1 cellular context compared by ENCODE assay signal in genomic region chr3:133745981-133746721, GRCh38.
A peak's percentile ranks its signal among the peaks of the same experiment; 100 is the strongest.
TF ChIP-seq lines count a peak whose summit lies in the region.

Gene TF, plus strand, starts transcription at chr3:133746393. Its CDS starts 48 bp downstream, at chr3:133746441.

TF ChIP-seq in HepG2, 621 proteins besides CTCF, POLR2A, EP300 and RAD21 (continued from another document and continues in another):
- TF ChIP-seq RNF219 (CRISPR knock-in tag; IDR thresholded peaks at IDR 0.05) = no peak
- TF ChIP-seq ZNF746 (CRISPR knock-in tag; IDR thresholded peaks at IDR 0.05) = peak; percentile 100
- peak; percentile 59; the same call in 1 of the 2 replicates for TF ChIP-seq ZFY (CRISPR knock-in tag; IDR thresholded peaks at IDR 0.05)
- peak; percentile 97 for TF ChIP-seq ARID2 (CRISPR knock-in tag; IDR thresholded peaks at IDR 0.05; ENCODE audit: borderline replicate concordance)
- no peak for TF ChIP-seq CREB1 (IDR thresholded peaks at IDR 0.05)
- peak; percentile 76; the same call in 1 of the 2 replicates for TF ChIP-seq CREB1 (CRISPR knock-in tag; IDR thresholded peaks at IDR 0.05)
- TF ChIP-seq SPEN (CRISPR knock-in tag; IDR thresholded peaks at IDR 0.05; ENCODE audit: low read depth) = peak; percentile 94
- peak; percentile 97 for TF ChIP-seq POLR2AphosphoS5 (IDR thresholded peaks at IDR 0.05; ENCODE audit: low read depth, low read length)
- no peak for TF ChIP-seq ZNF33A (CRISPR knock-in tag; IDR thresholded peaks at IDR 0.05; ENCODE audit: borderline replicate concordance)
- TF ChIP-seq CREBL2 (CRISPR knock-in tag; IDR thresholded peaks at IDR 0.05; ENCODE audit: borderline replicate concordance) = no peak; the same call in 1 of the 2 replicates
- TF ChIP-seq ZNF839 (CRISPR knock-in tag; IDR thresholded peaks at IDR 0.05; ENCODE audit: borderline replicate concordance) = no peak; the same call in 1 of the 2 replicates
- no peak for TF ChIP-seq ZNF501 (CRISPR knock-in tag; IDR thresholded peaks at IDR 0.05)
- no peak for TF ChIP-seq U2AF1 (optimal IDR thresholded peaks at IDR 0.05; ENCODE audit: low read depth, low read length)
- no peak for TF ChIP-seq PTBP1 (IDR thresholded peaks at IDR 0.05; ENCODE audit: low read depth, low read length, poor library complexity, severe bottlenecking)
- no peak for TF ChIP-seq ZNF841 (CRISPR knock-in tag; IDR thresholded peaks at IDR 0.05; ENCODE audit: borderline replicate concordance)
- TF ChIP-seq ZNF607 (CRISPR knock-in tag; IDR thresholded peaks at IDR 0.05; ENCODE audit: borderline replicate concordance) = peak; percentile 61; the same call in 1 of the 2 replicates
- TF ChIP-seq ZNF276 (CRISPR knock-in tag; IDR thresholded peaks at IDR 0.05; ENCODE audit: low read depth) = peak; percentile 72; the same call in 1 of the 2 replicates
- TF ChIP-seq TCF7L2 (IDR thresholded peaks at IDR 0.05; ENCODE audit: low read depth, low read length) = no peak
- peak; percentile 88 for TF ChIP-seq ZFP36L1 (CRISPR knock-in tag; IDR thresholded peaks at IDR 0.05)
- peak; percentile 74 for TF ChIP-seq MAF1 (CRISPR knock-in tag; IDR thresholded peaks at IDR 0.05; ENCODE audit: borderline replicate concordance)
- TF ChIP-seq ZBTB7A (CRISPR knock-in tag; IDR thresholded peaks at IDR 0.05) = peak; percentile 56; the same call in 1 of the 2 replicates
- TF ChIP-seq NFRKB (IDR thresholded peaks at IDR 0.05) = no peak
- no peak for TF ChIP-seq SSRP1 (CRISPR knock-in tag; IDR thresholded peaks at IDR 0.05)
- TF ChIP-seq DRAP1 (CRISPR knock-in tag; IDR thresholded peaks at IDR 0.05) = peak; percentile 99
- peak; percentile 96 for TF ChIP-seq HMG20A (CRISPR knock-in tag; IDR thresholded peaks at IDR 0.05; ENCODE audit: borderline replicate concordance)
- peak; percentile 76; the same call in 1 of the 2 replicates for TF ChIP-seq FOXC1 (CRISPR knock-in tag; IDR thresholded peaks at IDR 0.05; ENCODE audit: borderline replicate concordance)
- no peak for TF ChIP-seq ZNF740 (CRISPR knock-in tag; IDR thresholded peaks at IDR 0.05)
- TF ChIP-seq ZMAT3 (CRISPR knock-in tag; conservative IDR thresholded peaks at IDR 0.05) = peak; percentile 77; the same call in 1 of the 2 replicates
- TF ChIP-seq ZNF180 (CRISPR knock-in tag; IDR thresholded peaks at IDR 0.05; ENCODE audit: borderline replicate concordance, low read depth) = 0 out of 2 replicates have a peak, but pooled peaks have one; percentile 84
- TF ChIP-seq USF2 (IDR thresholded peaks at IDR 0.05; ENCODE audit: low read depth, low read length) = no peak
- TF ChIP-seq USF2 (CRISPR knock-in tag; IDR thresholded peaks at IDR 0.05; ENCODE audit: borderline replicate concordance) = no peak; the same call in 1 of the 2 replicates
- TF ChIP-seq PCBP1 (IDR thresholded peaks at IDR 0.05; ENCODE audit: borderline replicate concordance, low read depth, low read length) = peak; percentile 96
- TF ChIP-seq YEATS2 (CRISPR knock-in tag; IDR thresholded peaks at IDR 0.05; ENCODE audit: borderline replicate concordance) = peak; percentile 30
- peak; percentile 91; the same call in 1 of the 2 replicates for TF ChIP-seq ERF (CRISPR knock-in tag; IDR thresholded peaks at IDR 0.05)
- peak; percentile 89 for TF ChIP-seq ZBTB43 (CRISPR knock-in tag; conservative IDR thresholded peaks at IDR 0.05)
- peak; percentile 31; the same call in 1 of the 2 replicates for TF ChIP-seq ZIK1 (CRISPR knock-in tag; IDR thresholded peaks at IDR 0.05; ENCODE audit: borderline replicate concordance, low read depth)
- TF ChIP-seq HNRNPUL1 (IDR thresholded peaks at IDR 0.05; ENCODE audit: low read depth, low read length) = no peak
- peak; percentile 95; the same call in 1 of the 2 replicates for TF ChIP-seq SNAPC2 (CRISPR knock-in tag; IDR thresholded peaks at IDR 0.05)
- no peak for TF ChIP-seq ZNF253 (CRISPR knock-in tag; IDR thresholded peaks at IDR 0.05; ENCODE audit: borderline replicate concordance)
- TF ChIP-seq ADNP (CRISPR knock-in tag; IDR thresholded peaks at IDR 0.05) = no peak
- TF ChIP-seq PAX8 (CRISPR knock-in tag; IDR thresholded peaks at IDR 0.05; ENCODE audit: borderline replicate concordance) = peak; percentile 91; the same call in 1 of the 2 replicates
- peak; percentile 98 for TF ChIP-seq SAFB2 (CRISPR knock-in tag; IDR thresholded peaks at IDR 0.05; ENCODE audit: borderline replicate concordance, low read depth)
- peak; percentile 85 for TF ChIP-seq TFDP2 (CRISPR knock-in tag; IDR thresholded peaks at IDR 0.05)
- peak; percentile 95 for TF ChIP-seq ISL2 (CRISPR knock-in tag; IDR thresholded peaks at IDR 0.05)
- peak; percentile 96; the same call in 1 of the 2 replicates for TF ChIP-seq ZNF816 (CRISPR knock-in tag; IDR thresholded peaks at IDR 0.05; ENCODE audit: borderline replicate concordance)
- TF ChIP-seq ZNF550 (CRISPR knock-in tag; IDR thresholded peaks at IDR 0.05; ENCODE audit: borderline replicate concordance) = peak; percentile 13; the same call in 1 of the 2 replicates
- peak; percentile 84 for TF ChIP-seq MXD4 (CRISPR knock-in tag; IDR thresholded peaks at IDR 0.05)
- TF ChIP-seq NCOA5 (CRISPR knock-in tag; IDR thresholded peaks at IDR 0.05) = peak; percentile 83; the same call in 1 of the 2 replicates
- TF ChIP-seq ZNF562 (CRISPR knock-in tag; IDR thresholded peaks at IDR 0.05; ENCODE audit: borderline replicate concordance) = no peak
- peak; percentile 61; the same call in 1 of the 2 replicates for TF ChIP-seq ZNF263 (CRISPR knock-in tag; IDR thresholded peaks at IDR 0.05)
- TF ChIP-seq JDP2 (CRISPR knock-in tag; IDR thresholded peaks at IDR 0.05; ENCODE audit: borderline replicate concordance) = peak; percentile 44; the same call in 1 of the 2 replicates
- no peak for TF ChIP-seq XBP1 (CRISPR knock-in tag; IDR thresholded peaks at IDR 0.05)
- peak; percentile 61 for TF ChIP-seq ZBTB33 (CRISPR knock-in tag; IDR thresholded peaks at IDR 0.05)
- TF ChIP-seq TFAP4 (IDR thresholded peaks at IDR 0.05; ENCODE audit: borderline replicate concordance, low read depth) = peak; percentile 68; the same call in 1 of the 2 replicates
- TF ChIP-seq MYPOP (CRISPR knock-in tag; IDR thresholded peaks at IDR 0.05) = peak; percentile 94
- 0 out of 2 replicates have a peak, but pooled peaks have one; percentile 9 for TF ChIP-seq ZNF468 (CRISPR knock-in tag; IDR thresholded peaks at IDR 0.05)
- TF ChIP-seq ZFAT (CRISPR knock-in tag; conservative IDR thresholded peaks at IDR 0.05) = no peak
- peak; percentile 88 for TF ChIP-seq ZNF329 (CRISPR knock-in tag; IDR thresholded peaks at IDR 0.05; ENCODE audit: low read depth)
- peak; percentile 97 for TF ChIP-seq HDAC2 (CRISPR knock-in tag; IDR thresholded peaks at IDR 0.05)
- peak; percentile 61; the same call in 1 of the 2 replicates for TF ChIP-seq NCOA1 (CRISPR knock-in tag; IDR thresholded peaks at IDR 0.05)
